In the genomic region with DNA sequence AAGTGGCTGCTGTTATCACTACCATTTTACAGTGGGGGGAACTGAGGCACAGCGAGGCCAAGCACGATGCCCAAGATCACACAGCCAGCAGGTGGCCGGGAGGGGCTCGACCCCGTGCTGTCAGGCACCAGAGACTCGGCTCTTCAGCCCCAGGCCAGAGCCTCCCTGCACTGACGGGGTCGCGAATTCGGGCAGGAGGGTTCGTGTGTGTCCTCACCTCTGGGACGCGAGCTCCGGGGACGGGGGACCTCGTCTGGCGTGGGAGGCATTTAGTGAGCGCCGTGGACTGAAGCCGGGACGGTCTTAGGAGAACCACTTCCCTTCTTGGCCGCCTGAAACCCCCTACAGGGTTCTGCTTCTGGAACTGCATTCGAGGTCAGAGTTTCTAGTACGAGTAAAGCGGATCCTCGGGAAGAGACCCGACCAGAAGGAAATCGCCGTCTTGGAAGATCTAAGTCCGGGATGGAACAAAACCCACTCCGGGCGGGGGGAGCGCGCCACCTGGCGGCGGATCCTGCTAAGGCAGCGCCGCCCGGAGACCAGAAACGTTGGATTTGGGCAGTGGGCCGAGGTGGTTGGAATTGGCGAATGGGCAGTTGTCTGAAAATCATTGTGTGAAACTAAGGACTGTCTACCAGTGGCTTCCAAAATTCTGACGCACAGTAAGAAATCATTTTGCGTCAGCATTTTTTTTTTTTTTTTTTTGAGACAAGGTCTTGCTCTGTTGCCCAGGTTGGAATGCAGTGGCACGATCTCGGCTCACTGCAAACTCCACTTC, we compare ENCODE assay signal across 8 cellular contexts. TPM values are rescaled to one million over a fixed set of nuclear protein-coding genes. Genes with fewer than 3 reads are reported as not detected.
DNase-seq lines count a peak whose midpoint lies in the region; ATAC-seq, FAIRE-seq and TF ChIP-seq lines count a peak whose summit lies in the region.

No MANE protein-coding gene starts in this region.

- H3K9ac ChIP-seq in duodenal mucosa (ENCODE audit: low read depth in 1 of 2, low read length in 2 of 2), result peak overlapping the region in 1 of 2 donors; percentile 57
- no peak overlapping the region for H3K9ac ChIP-seq in liver (ENCODE audit: low read depth in 1 of 2, low read length in 2 of 2)

- H3K4me3 ChIP-seq in A673 (ENCODE audit: low read depth, low read length, poor library complexity, severe bottlenecking) (peak overlapping the region; percentile 69), duodenal mucosa (ENCODE audit: low read depth in 1 of 2, low read length in 2 of 2) (peak overlapping the region; percentile 62 to 67), liver (ENCODE audit: low read depth in 1 of 3, low read length in 3 of 3) (peak overlapping the region in 1 of 3 donors; percentile 40)

- TF ChIP-seq CTCF in A673 (conservative IDR thresholded peaks at IDR 0.05; ENCODE audit: low read depth, low read length), result peak; percentile 97
- peak; percentile 93 for TF ChIP-seq CTCF in liver (IDR thresholded peaks at IDR 0.05; ENCODE audit: low read depth, low read length, missing input control)

- ATAC-seq in HG03565 (IDR thresholded peaks at IDR 0.05; ENCODE audit: unreplicated experiment), result no peak

- H3K36me3 ChIP-seq in A673 (ENCODE audit: insufficient read depth, low read length, poor library complexity, severe bottlenecking) (peaks cover 9% of the 10 kb centered on the region), duodenal mucosa (ENCODE audit: control insufficient read depth in 1 of 2, insufficient read depth in 2 of 2, low read length in 2 of 2) (no peaks in the 10 kb centered on the region), liver (ENCODE audit: control insufficient read depth in 4 of 4, insufficient read depth in 3 of 4, low read depth in 1 of 4, low read length in 3 of 4) (no peaks in the 10 kb centered on the region)

- H3K27me3 ChIP-seq in A673 (replicated peaks; ENCODE audit: insufficient read depth, low read depth, low read length, poor library complexity) (no peaks in the 10 kb centered on the region), duodenal mucosa (ENCODE audit: control insufficient read depth in 1 of 2, insufficient read depth in 2 of 2, low read length in 2 of 2) (no peaks in the 10 kb centered on the region), liver (ENCODE audit: control insufficient read depth in 4 of 4, insufficient read depth in 4 of 4, low read length in 3 of 4) (peaks cover 0 to 10% (median 0%) of the 10 kb centered on the region in 4 donors)

- TF ChIP-seq RAD21 in liver (IDR thresholded peaks at IDR 0.05), result peak; percentile 80 to 87

- DNase-seq in A673 (ENCODE audit: low spot score) (peak; percentile 85), GM19239 (ENCODE audit: insufficient read length, low spot score) (peak; percentile 46), NCI-H446 treated with DMSO at 0.1 percent for 48 hours (lab: John Stamatoyannopoulos, UW) (peak; percentile 51)
- DNase-seq in activated CD4-positive, alpha-beta T cell treated with anti-CD3 and anti-CD28 coated beads, Interleukin-2, amount 50 U/mL, for 48 hours, result peak; percentile 68 to 75
- DNase-seq in stimulated activated CD4-positive, alpha-beta T cell treated with anti-CD3 and anti-CD28 coated beads, Interleukin-2, amount 100 ng/mL, for 48 hours, result peak; percentile 62 to 64

- POLR2A ChIA-PET in A673 (lab: Charles Lee; ENCODE audit: low non-redundant PET), result no interaction called here

- H3K9me3 ChIP-seq in A673 (ENCODE audit: low read depth, low read length, poor library complexity, severe bottlenecking) (peaks cover 10% of the 10 kb centered on the region), duodenal mucosa (ENCODE audit: control insufficient read depth in 1 of 2, low read length in 2 of 2) (no peaks in the 10 kb centered on the region), liver (ENCODE audit: control insufficient read depth in 4 of 4, low read length in 3 of 4) (peaks cover 0 to 5% (median 2%) of the 10 kb centered on the region in 4 donors)

- H3K27ac ChIP-seq in A673 (ENCODE audit: low read depth, low read length, poor library complexity, severe bottlenecking) (peak overlapping the region; percentile 71), duodenal mucosa (ENCODE audit: low read depth, low read length) (no peak overlapping the region), liver (ENCODE audit: low read depth in 1 of 2, low read length in 2 of 2) (no peak overlapping the region)

- no peaks in the 10 kb centered on the region for H3K4me1 ChIP-seq in A673 (ENCODE audit: insufficient read depth, low read length, poor library complexity, severe bottlenecking)
- H3K4me1 ChIP-seq in duodenal mucosa (ENCODE audit: control insufficient read depth in 1 of 2, insufficient read depth in 2 of 2, low read length in 2 of 2), result peaks cover 0 to 5% of the 10 kb centered on the region in 2 donors
- H3K4me1 ChIP-seq in liver (ENCODE audit: control insufficient read depth in 4 of 4, insufficient read depth in 4 of 4, low read length in 3 of 4), result peaks cover 2 to 8% (median 6%) of the 10 kb centered on the region in 4 donors

- intact Hi-C loops in A673 (cut with micrococcal nuclease; ENCODE audit: unreplicated experiment), result loop anchor here (1.0 kb wide), 2 partner anchors 20 to 24 kb away; no protein-coding TSS in a partner anchor

- peak; percentile 69 for FAIRE-seq in GM19239 (lab: Jason Lieb, UNC)

- CTCF ChIA-PET in A673 (lab: Charles Lee), result interaction anchor here (0.5 to 1.9 kb wide), 3 partner anchors 14 to 20 kb away, joined by 3 to 5 read pairs (median 3); no protein-coding TSS in a partner anchor

- BruUV-seq in A673 (replicated peaks; lab: Mats Ljungman, UMichigan), result no TSS peak

- 5% methylated on average over 46 of the region's 46 CpGs for WGBS in liver

TF ChIP-seq in liver, 16 proteins besides CTCF, POLR2A, EP300 and RAD21:
- TF ChIP-seq GABPA (IDR thresholded peaks at IDR 0.05 in 1 of 2, conservative IDR thresholded peaks at IDR 0.05 in 1 of 2) (no peak), HNF4A (conservative IDR thresholded peaks at IDR 0.05) (no peak), FOXA2 (IDR thresholded peaks at IDR 0.05) (no peak), JUND (IDR thresholded peaks at IDR 0.05) (no peak), NR2F2 (IDR thresholded peaks at IDR 0.05) (no peak), TAF1 (conservative IDR thresholded peaks at IDR 0.05) (no peak), EGR1 (IDR thresholded peaks at IDR 0.05; ENCODE audit: low read depth in 2 of 2) (no peak), RXRA (IDR thresholded peaks at IDR 0.05) (no peak), YY1 (IDR thresholded peaks at IDR 0.05) (no peak), ATF3 (IDR thresholded peaks at IDR 0.05) (no peak), ZBTB33 (IDR thresholded peaks at IDR 0.05) (no peak), FOXA1 (IDR thresholded peaks at IDR 0.05) (no peak), HNF4G (IDR thresholded peaks at IDR 0.05) (no peak)

RNA-seq across cellular contexts. Expression of gene ZNF114, which starts 21.2 kb away (rescaled TPM):
- total RNA-seq in A673 (2021) (9.5 and 11.7 TPM in 2 replicates), liver (1 to 10 TPM in 1 of 2 donors, under 1 TPM in 1; 0.08 to 1.1 TPM)
- under 1 TPM; 0.07 TPM for polyA plus RNA-seq in liver

RNA-seq across cellular contexts. Expression of gene EMP3, which starts 34.2 kb away (rescaled TPM):
- total RNA-seq in A673 (2021) (170 and 187 TPM in 2 replicates), liver (10 to 100 TPM in 1 of 2 donors, 1 to 10 TPM in 1; 4.5 to 16.6 TPM)
- 10 to 100 TPM; 11.3 to 12.1 TPM for polyA plus RNA-seq in liver

RNA-seq across cellular contexts. Expression of gene CARD8, which starts 35.4 kb away (rescaled TPM):
- 139 and 151 TPM in 2 replicates for total RNA-seq in A673 (2021)
- 10 to 100 TPM; 30.9 to 36.3 TPM for total RNA-seq in liver
- 10 to 100 TPM in 1 of 2 donors, 1 to 10 TPM in 1; 9.4 to 13.8 TPM for polyA plus RNA-seq in liver
